In genomic region chr6:85641916-85642773, GRCh38 we compare ENCODE assay signal across 1 cellular context.
TF ChIP-seq lines count a peak whose summit lies in the region.

No MANE protein-coding gene starts in this region.

TF ChIP-seq in SK-N-SH treated with all-trans-retinoic acid at 6 μM for 48 hours, 23 proteins besides CTCF, POLR2A, EP300 and RAD21 (continued from another document):
- TF ChIP-seq PPARA (CRISPR knock-in tag; IDR thresholded peaks at IDR 0.05; ENCODE audit: borderline replicate concordance) (no peak), ESRRG (CRISPR knock-in tag; IDR thresholded peaks at IDR 0.05) (no peak), ZC3H10 (CRISPR knock-in tag; IDR thresholded peaks at IDR 0.05) (no peak), ARNTL (CRISPR knock-in tag; IDR thresholded peaks at IDR 0.05; ENCODE audit: borderline replicate concordance, low read depth) (no peak), ZNF565 (CRISPR knock-in tag; conservative IDR thresholded peaks at IDR 0.05; ENCODE audit: low read depth) (no peak), ZNF70 (CRISPR knock-in tag; IDR thresholded peaks at IDR 0.05) (no peak)
- TF ChIP-seq, protein P1, sequence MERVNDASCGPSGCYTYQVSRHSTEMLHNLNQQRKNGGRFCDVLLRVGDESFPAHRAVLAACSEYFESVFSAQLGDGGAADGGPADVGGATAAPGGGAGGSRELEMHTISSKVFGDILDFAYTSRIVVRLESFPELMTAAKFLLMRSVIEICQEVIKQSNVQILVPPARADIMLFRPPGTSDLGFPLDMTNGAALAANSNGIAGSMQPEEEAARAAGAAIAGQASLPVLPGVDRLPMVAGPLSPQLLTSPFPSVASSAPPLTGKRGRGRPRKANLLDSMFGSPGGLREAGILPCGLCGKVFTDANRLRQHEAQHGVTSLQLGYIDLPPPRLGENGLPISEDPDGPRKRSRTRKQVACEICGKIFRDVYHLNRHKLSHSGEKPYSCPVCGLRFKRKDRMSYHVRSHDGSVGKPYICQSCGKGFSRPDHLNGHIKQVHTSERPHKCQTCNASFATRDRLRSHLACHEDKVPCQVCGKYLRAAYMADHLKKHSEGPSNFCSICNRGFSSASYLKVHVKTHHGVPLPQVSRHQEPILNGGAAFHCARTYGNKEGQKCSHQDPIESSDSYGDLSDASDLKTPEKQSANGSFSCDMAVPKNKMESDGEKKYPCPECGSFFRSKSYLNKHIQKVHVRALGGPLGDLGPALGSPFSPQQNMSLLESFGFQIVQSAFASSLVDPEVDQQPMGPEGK (CRISPR knock-in tag; IDR thresholded peaks at IDR 0.05; ENCODE audit: borderline replicate concordance) = no peak
